ENCODE assay signal across 15 cellular contexts in genomic region chr14:89578048-89578619, GRCh38.
DNase-seq lines count a peak whose midpoint lies in the region; ATAC-seq and TF ChIP-seq lines count a peak whose summit lies in the region.
"Had no signal": no experiment of that assay in that cellular context is flagged by ENCODE, and none has a peak within 500 bp of the region (broad histone marks: within the 10 kb centered on the region; RNA-seq: fewer than 3 reads in every experiment).

No MANE protein-coding gene starts in this region.

- H2AFZ ChIP-seq in GM23248, result no peak overlapping the region

- H3K79me2 ChIP-seq in GM23248 (ENCODE audit: insufficient read depth), result no peaks in the 10 kb centered on the region

- H3K36me3 ChIP-seq in GM23248 (ENCODE audit: low read depth) (no peaks in the 10 kb centered on the region), mucosa of descending colon (ENCODE audit: low read depth) (no peaks in the 10 kb centered on the region)

- DNase-seq in AG09309 (ENCODE audit: low read depth) (peak; percentile 4), GM23248 (peak; percentile 45), fibroblast of gingiva (ENCODE audit: low read depth) (peak; percentile 18), mucosa of descending colon (no peak), dorsolateral prefrontal cortex (no peak), NCI-H1417 treated with DMSO at 0.1 percent for 48 hours (lab: John Stamatoyannopoulos, UW) (no peak)
- DNase-seq in activated T-helper 1 cell treated with anti-CD3 and anti-CD28 coated beads, Interleukin-12 subunit alpha, Interleukin-12 subunit beta, Interleukin-2, Interleukin-4 antibody, amounts not matched to agents 30 ng/mL and 10 ng/mL and 1 ng/mL, durations not matched to agents 14 hours and 24 hours and 36 hours (ENCODE audit: low spot score), result no peak
- DNase-seq: activated CD4-positive, alpha-beta T cell treated with anti-CD3 and anti-CD28 coated beads, Interleukin-2, amount 50 U/mL, for 48 hours; activated naive CD8-positive, alpha-beta T cell treated with anti-CD3 and anti-CD28 coated beads, Interleukin-2, amount 10 ng/mL, durations not matched to agents 7 days and 5 days; effector CD4-positive, alpha-beta T cell; NCI-H2081 treated with DMSO at 0.1 percent for 48 hours; T-helper 1 cell had no signal

- 23 to 32% methylated on average over 4 of the region's 4 CpGs for WGBS in GM23248 (ENCODE audit: low coverage in 1 of 2, low lambda C conversion rate in 2 of 2, missing lambda C conversion rate in 2 of 2), 2 experiments

- H3K9me3 ChIP-seq in GM23248 (ENCODE audit: low read depth) (no peaks in the 10 kb centered on the region), mucosa of descending colon (no peaks in the 10 kb centered on the region)

- 0 out of 2 replicates have a peak, but pooled peaks cover 4% of the 10 kb centered on the region for H3F3A ChIP-seq in GM23248 (ENCODE audit: insufficient read depth)

- ATAC-seq in mucosa of descending colon, result peak; percentile 15
- ATAC-seq in HG03571 (IDR thresholded peaks at IDR 0.05; ENCODE audit: unreplicated experiment), result no peak
- ATAC-seq: HCT116 had no signal

- no peaks in the 10 kb centered on the region for H3K9me3 Mint-ChIP-seq in activated T-helper 1 cell treated with anti-CD3 and anti-CD28 coated beads, Interleukin-12 subunit alpha, Interleukin-12 subunit beta, Interleukin-2, Interleukin-4 antibody, amounts not matched to agents 30 ng/mL and 10 ng/mL and 1 ng/mL, durations not matched to agents 14 hours and 24 hours and 36 hours
- H3K9me3 Mint-ChIP-seq: activated naive CD8-positive, alpha-beta T cell treated with anti-CD3 and anti-CD28 coated beads, Interleukin-2, amount 10 ng/mL, durations not matched to agents 7 days and 5 days had no signal

- no peak overlapping the region for H3K4me2 ChIP-seq in GM23248 (ENCODE audit: unreplicated experiment)

- H3K27ac ChIP-seq in GM23248 (no peak overlapping the region), dorsolateral prefrontal cortex (peak overlapping the region in 3 of 59 donors; percentile 7 to 39 (median 12))
- H3K27ac ChIP-seq: C4-2B had no signal

- no peak overlapping the region for H3K4me3 Mint-ChIP-seq in activated T-helper 1 cell treated with anti-CD3 and anti-CD28 coated beads, Interleukin-12 subunit alpha, Interleukin-12 subunit beta, Interleukin-2, Interleukin-4 antibody, amounts not matched to agents 30 ng/mL and 10 ng/mL and 1 ng/mL, durations not matched to agents 14 hours and 24 hours and 36 hours
- H3K4me3 Mint-ChIP-seq: activated naive CD8-positive, alpha-beta T cell treated with anti-CD3 and anti-CD28 coated beads, Interleukin-2, amount 10 ng/mL, durations not matched to agents 7 days and 5 days had no signal

- in situ Hi-C loops in GM23248 (cut with MboI), result no loop called here

- H3K4me1 ChIP-seq in GM23248 (ENCODE audit: insufficient read depth) (no peaks in the 10 kb centered on the region), mucosa of descending colon (ENCODE audit: low read depth) (no peaks in the 10 kb centered on the region)

- H4K20me1 ChIP-seq in GM23248 (ENCODE audit: insufficient read depth), result no peaks in the 10 kb centered on the region

- TF ChIP-seq CTCF in AG09309 (IDR thresholded peaks at IDR 0.05; ENCODE audit: control insufficient read depth, insufficient read depth, low read depth, low read length, missing control alignments) (no peak), mucosa of descending colon (IDR thresholded peaks at IDR 0.05) (no peak), dorsolateral prefrontal cortex (IDR thresholded peaks at IDR 0.05 in 54 of 56, conservative IDR thresholded peaks at IDR 0.05 in 2 of 56; ENCODE audit: low read depth in 1 of 56, partially characterized antibody in 56 of 56) (no peak)

- no peaks in the 10 kb centered on the region for H3K9me2 ChIP-seq in GM23248 (ENCODE audit: insufficient read depth)

- no peak overlapping the region for H3K4me3 ChIP-seq in AG09309 (ENCODE audit: control insufficient read depth, low read depth, low read length)
- no peak overlapping the region for H3K4me3 ChIP-seq in GM23248
- no peak overlapping the region for H3K4me3 ChIP-seq in mucosa of descending colon
- no peak overlapping the region for H3K4me3 ChIP-seq in dorsolateral prefrontal cortex

- H3K27ac Mint-ChIP-seq in activated T-helper 1 cell treated with anti-CD3 and anti-CD28 coated beads, Interleukin-12 subunit alpha, Interleukin-12 subunit beta, Interleukin-2, Interleukin-4 antibody, amounts not matched to agents 30 ng/mL and 10 ng/mL and 1 ng/mL, durations not matched to agents 14 hours and 24 hours and 36 hours, result no peak overlapping the region
- H3K27ac Mint-ChIP-seq: activated naive CD8-positive, alpha-beta T cell treated with anti-CD3 and anti-CD28 coated beads, Interleukin-2, amount 10 ng/mL, durations not matched to agents 7 days and 5 days had no signal

- peaks cover 1% of the 10 kb centered on the region for H3K4me1 Mint-ChIP-seq in activated T-helper 1 cell treated with anti-CD3 and anti-CD28 coated beads, Interleukin-12 subunit alpha, Interleukin-12 subunit beta, Interleukin-2, Interleukin-4 antibody, amounts not matched to agents 30 ng/mL and 10 ng/mL and 1 ng/mL, durations not matched to agents 14 hours and 24 hours and 36 hours (ENCODE audit: low read depth)

- H3K27me3 Mint-ChIP-seq in activated T-helper 1 cell treated with anti-CD3 and anti-CD28 coated beads, Interleukin-12 subunit alpha, Interleukin-12 subunit beta, Interleukin-2, Interleukin-4 antibody, amounts not matched to agents 30 ng/mL and 10 ng/mL and 1 ng/mL, durations not matched to agents 14 hours and 24 hours and 36 hours (ENCODE audit: insufficient read depth), result no peaks in the 10 kb centered on the region
- H3K27me3 Mint-ChIP-seq: activated naive CD8-positive, alpha-beta T cell treated with anti-CD3 and anti-CD28 coated beads, Interleukin-2, amount 10 ng/mL, durations not matched to agents 7 days and 5 days had no signal

- H3K27me3 ChIP-seq in GM23248 (replicated peaks; ENCODE audit: insufficient read depth), result no peaks in the 10 kb centered on the region
- no peaks in the 10 kb centered on the region for H3K27me3 ChIP-seq in dorsolateral prefrontal cortex

- no peak overlapping the region for H3K9ac ChIP-seq in GM23248

- intact Hi-C loops in mucosa of descending colon (cut with DNase I, micrococcal nuclease), result no loop called here
- intact Hi-C loops in dorsolateral prefrontal cortex (cut with DNase I), result no loop called here
- intact Hi-C loops in activated T-helper 1 cell treated with anti-CD3 and anti-CD28 coated beads, Interleukin-12 subunit alpha, Interleukin-12 subunit beta, Interleukin-2, Interleukin-4 antibody, amounts not matched to agents 30 ng/mL and 10 ng/mL and 1 ng/mL, durations not matched to agents 14 hours and 24 hours and 36 hours (cut with micrococcal nuclease), result no loop called here

- H3K36me3 Mint-ChIP-seq in activated T-helper 1 cell treated with anti-CD3 and anti-CD28 coated beads, Interleukin-12 subunit alpha, Interleukin-12 subunit beta, Interleukin-2, Interleukin-4 antibody, amounts not matched to agents 30 ng/mL and 10 ng/mL and 1 ng/mL, durations not matched to agents 14 hours and 24 hours and 36 hours (ENCODE audit: low read depth), result peaks cover 21% of the 10 kb centered on the region

Comparison
In these comparisons a context has a peak if more than half of its experiments do, and no peak if none do; other contexts are left out.
1. DNase-seq: peak in AG09309 (single experiment), GM23248 (single experiment) and fibroblast of gingiva (single experiment); none in mucosa of descending colon (0 of 3), dorsolateral prefrontal cortex (0 of 10), NCI-H1417 treated with DMSO at 0.1 percent for 48 hours (single experiment) and activated T-helper 1 cell treated with anti-CD3 and anti-CD28 coated beads, Interleukin-12 subunit alpha, Interleukin-12 subunit beta, Interleukin-2, Interleukin-4 antibody, amounts not matched to agents 30 ng/mL and 10 ng/mL and 1 ng/mL, durations not matched to agents 14 hours and 24 hours and 36 hours (single experiment).